In genomic region chr20:3045042-3045815, GRCh38 we compare ENCODE assay signal across 8 cellular contexts. TPM values are rescaled to one million over a fixed set of nuclear protein-coding genes. Genes with fewer than 3 reads are reported as not detected.
DNase-seq lines count a peak whose midpoint lies in the region; ATAC-seq and TF ChIP-seq lines count a peak whose summit lies in the region.

No MANE protein-coding gene starts in this region.

- H3K27me3 ChIP-seq in Panc1 (ENCODE audit: control insufficient read depth, insufficient read depth, low read length) (no peaks in the 10 kb centered on the region), ovary (no peaks in the 10 kb centered on the region)

- TF ChIP-seq CTCF in Panc1 (IDR thresholded peaks at IDR 0.05), result no peak
- no peak for TF ChIP-seq CTCF in ovary (IDR thresholded peaks at IDR 0.05)

- POLR2A ChIA-PET in Panc1 (lab: Charles Lee), result no interaction called here

- ATAC-seq in GM19397 (IDR thresholded peaks at IDR 0.05; ENCODE audit: unreplicated experiment), result peak; percentile 41
- peak; percentile 26 for ATAC-seq in HG03457 (IDR thresholded peaks at IDR 0.05; ENCODE audit: unreplicated experiment)
- ATAC-seq in Panc1, result peak; percentile 88
- peak; percentile 80 for ATAC-seq in Right ventricle myocardium superior (ENCODE audit: poor library complexity)

- no peak for TF ChIP-seq POLR2A in ovary (IDR thresholded peaks at IDR 0.05)

- CTCF ChIA-PET in Panc1 (lab: Charles Lee), result no interaction called here

- no peaks in the 10 kb centered on the region for H3K9me3 ChIP-seq in Panc1 (ENCODE audit: control insufficient read depth, insufficient read depth, low read depth, low read length)
- no peaks in the 10 kb centered on the region for H3K9me3 ChIP-seq in ovary

- no TSS peak for BruUV-seq in Panc1 (replicated peaks; lab: Mats Ljungman, UMichigan)

- DNase-seq in COLO829 (ENCODE audit: low spot score) (peak; percentile 61), Panc1 (ENCODE audit: low read depth, low spot score) (no peak), Right ventricle myocardium superior (peak; percentile 87), ovary (no peak), germinal center (ENCODE audit: low spot score) (no peak)
- DNase-seq in activated naive CD4-positive, alpha-beta T cell treated with anti-CD3 and anti-CD28 coated beads, Interleukin-2, amount 50 U/mL, for 16 hours, result peak; percentile 48

- WGBS in ovary, 3 donors, result 3 to 6% (median 3%) methylated on average over 15 to 24 of the region's 24 CpGs

- H3K4me3 ChIP-seq in Panc1 (ENCODE audit: low read depth in 2 of 2, low read length in 2 of 2) (peak overlapping the region; percentile 82 to 88), ovary (peak overlapping the region; percentile 79)

- H3K27ac ChIP-seq in Panc1 (ENCODE audit: low read length) (peak overlapping the region; percentile 86), ovary (peak overlapping the region; percentile 84 to 95)

- in situ Hi-C loops in Panc1 (cut with HindIII; ENCODE audit: low pct_unique_long_range_greater_than_20kb, low sequenced_read_pairs), result no loop called here

- TF ChIP-seq EP300 in ovary (IDR thresholded peaks at IDR 0.05), result no peak

- intact Hi-C loops in Panc1 (cut with micrococcal nuclease; ENCODE audit: unreplicated experiment), result no loop called here
- intact Hi-C loops in Right ventricle myocardium superior (cut with DNase I), result no loop called here
- intact Hi-C loops in ovary (cut with DNase I), result loop anchor here in 1 of 4 donors (5.0 kb wide), 1 partner anchor 167 kb away; no protein-coding TSS in a partner anchor

- H3K4me1 ChIP-seq in Panc1 (ENCODE audit: control insufficient read depth, insufficient read depth, low read length), result peaks cover 8% of the 10 kb centered on the region; the same call in 1 of the 2 replicates
- H3K4me1 ChIP-seq in ovary (ENCODE audit: insufficient read depth), result peaks cover 19% of the 10 kb centered on the region

- H3K36me3 ChIP-seq in Panc1 (ENCODE audit: control insufficient read depth, insufficient read depth, low read length) (peaks cover 5% of the 10 kb centered on the region; the same call in 1 of the 2 replicates), ovary (no peaks in the 10 kb centered on the region)

RNA-seq across cellular contexts. Expression of gene MRPS26, which starts 0.6 kb away (rescaled TPM):
- total RNA-seq in Panc1 (2021; ENCODE audit: unreplicated experiment), result 52.7 TPM
- 90.5 TPM for polyA plus RNA-seq in Panc1 (2012; ENCODE audit: insufficient read length)
- 49.9 TPM for total RNA-seq in Right ventricle myocardium superior
- 10 to 100 TPM; 40.8 to 65.8 (median 51.9) TPM for total RNA-seq in ovary
- polyA plus RNA-seq in ovary, result 10 to 100 TPM; 18.4 to 65.6 TPM

RNA-seq across cellular contexts. Expression of gene GNRH2, which starts 1.8 kb away (rescaled TPM):
- total RNA-seq in Panc1 (2021; ENCODE audit: unreplicated experiment), result 0.49 TPM
- 0.29 TPM for polyA plus RNA-seq in Panc1 (2012; ENCODE audit: insufficient read length)
- total RNA-seq in Right ventricle myocardium superior, result not detected
- total RNA-seq in ovary, result 1 to 10 TPM in 1 of 7 donors, under 1 TPM in 4, not detected in 2; 0.73 to 1.2 (median 0.95) TPM
- 1 to 10 TPM in 1 of 2 donors, not detected in 1; 2.2 TPM for polyA plus RNA-seq in ovary

RNA-seq across cellular contexts. Expression of gene OXT, which starts 26.2 kb away (rescaled TPM):
- total RNA-seq in Panc1 (2021; ENCODE audit: unreplicated experiment) (not detected), Right ventricle myocardium superior (not detected), ovary (under 1 TPM in 1 of 7 donors, not detected in 6; 0.61 TPM)
- polyA plus RNA-seq in Panc1 (2012; ENCODE audit: insufficient read length), result 0.45 TPM
- under 1 TPM in 1 of 2 donors, not detected in 1; 0.86 TPM for polyA plus RNA-seq in ovary

RNA-seq across cellular contexts. Expression of gene AVP, which starts 39.3 kb away (rescaled TPM):
- not detected for total RNA-seq in Panc1 (2021; ENCODE audit: unreplicated experiment)
- polyA plus RNA-seq in Panc1 (2012; ENCODE audit: insufficient read length), result not detected
- 0.51 TPM for total RNA-seq in Right ventricle myocardium superior
- total RNA-seq in ovary, result not detected
- not detected for polyA plus RNA-seq in ovary

Comparison
In these comparisons a context has a peak if more than half of its experiments do, and no peak if none do; other contexts are left out.
1. DNase-seq: peak in COLO829 (single experiment), activated naive CD4-positive, alpha-beta T cell treated with anti-CD3 and anti-CD28 coated beads, Interleukin-2, amount 50 U/mL, for 16 hours (single experiment) and Right ventricle myocardium superior (single experiment); none in Panc1 (single experiment), ovary (0 of 5) and germinal center (single experiment).
2. ATAC-seq: peak in every context shown above with its lines; median percentile 88 in Panc1; 80 in Right ventricle myocardium superior; 41 in GM19397; 26 in HG03457.